Comparison of ENCODE assay signal across 8 cellular contexts in the genomic region with DNA sequence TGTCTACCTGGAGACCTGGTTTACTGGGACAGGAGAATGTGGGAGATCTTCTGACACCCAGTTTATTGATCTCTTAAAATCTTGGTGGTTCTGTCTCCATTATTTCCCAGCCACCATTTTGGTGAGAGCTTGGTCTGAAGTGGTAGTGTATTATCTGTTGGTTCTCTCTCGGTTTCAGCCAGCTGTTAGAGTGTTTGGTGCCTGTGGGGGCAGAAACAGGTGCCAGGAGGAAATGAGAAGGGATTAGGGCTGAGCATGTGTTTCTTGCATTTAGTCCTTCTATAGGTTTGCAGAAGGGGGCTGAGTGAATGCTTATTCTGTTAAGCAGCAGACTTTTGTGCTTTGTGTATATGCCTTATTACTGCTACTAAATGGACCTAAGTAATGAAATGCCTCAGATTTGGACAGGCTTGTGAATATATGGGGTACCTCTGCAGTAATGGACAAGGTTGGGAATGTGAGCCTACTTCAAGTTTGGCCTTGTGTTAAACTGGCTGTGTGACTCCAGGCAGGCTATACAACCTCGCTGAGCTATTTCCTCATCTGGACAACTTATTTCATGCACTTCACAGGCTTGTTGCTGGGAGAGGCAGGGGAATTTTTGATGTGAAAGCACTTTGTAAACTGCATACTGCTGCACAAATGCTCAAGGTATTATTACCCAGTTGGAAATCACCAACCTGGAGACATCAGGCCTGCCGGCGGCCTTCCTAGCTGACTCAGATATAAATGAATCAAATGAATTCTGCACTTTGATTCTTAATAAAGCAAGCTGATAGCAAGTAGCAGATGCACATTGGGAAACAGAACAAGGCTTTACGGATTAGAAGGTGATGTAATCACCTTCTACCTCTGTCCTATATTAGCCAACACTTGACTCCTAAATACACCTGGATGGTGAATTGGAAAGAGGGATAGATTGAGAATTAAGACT. TPM values are rescaled to one million over a fixed set of nuclear protein-coding genes. Genes with fewer than 3 reads are reported as not detected.
DNase-seq lines count a peak whose midpoint lies in the region; ATAC-seq and TF ChIP-seq lines count a peak whose summit lies in the region.

No MANE protein-coding gene starts in this region.

- H3K9me3 ChIP-seq in left ventricle myocardium inferior (replicated peaks), result no peaks in the 10 kb centered on the region
- H3K9me3 ChIP-seq in heart left ventricle, result no peaks in the 10 kb centered on the region
- no peaks in the 10 kb centered on the region for H3K9me3 ChIP-seq in A673 (ENCODE audit: low read depth, low read length, poor library complexity, severe bottlenecking)

- TF ChIP-seq POLR2A in heart left ventricle (IDR thresholded peaks at IDR 0.05), result no peak

- H3K9me3 Mint-ChIP-seq in activated naive CD8-positive, alpha-beta T cell treated with anti-CD3 and anti-CD28 coated beads, Interleukin-2, amount 50 U/mL, for 24 hours, result no peaks in the 10 kb centered on the region
- H3K9me3 Mint-ChIP-seq in stimulated activated naive CD8-positive, alpha-beta T cell treated with anti-CD3 and anti-CD28 coated beads, Interleukin-15, amount 100 ng/mL, for 72 hours, result no peaks in the 10 kb centered on the region

- H3K27ac Mint-ChIP-seq in activated naive CD8-positive, alpha-beta T cell treated with anti-CD3 and anti-CD28 coated beads, Interleukin-2, amount 50 U/mL, for 24 hours, result peak overlapping the region; percentile 8
- H3K27ac Mint-ChIP-seq in stimulated activated naive CD8-positive, alpha-beta T cell treated with anti-CD3 and anti-CD28 coated beads, Interleukin-15, amount 100 ng/mL, for 72 hours, result peak overlapping the region in 1 of 2 donors; percentile 19

- intact Hi-C loops in left ventricle myocardium inferior (cut with micrococcal nuclease), result no loop called here
- intact Hi-C loops in heart left ventricle (cut with DNase I), result loop anchor here in 4 of 10 donors (5.0 to 10.0 kb wide), 5 partner anchors 139 to 369 kb away; no protein-coding TSS in a partner anchor
- intact Hi-C loops in A673 (cut with micrococcal nuclease; ENCODE audit: unreplicated experiment), result loop anchor here (2.0 kb wide), 1 partner anchor 131 kb away; no protein-coding TSS in a partner anchor
- intact Hi-C loops in left ventricle myocardium superior (cut with micrococcal nuclease), result no loop called here

- H3K4me1 Mint-ChIP-seq in activated naive CD8-positive, alpha-beta T cell treated with anti-CD3 and anti-CD28 coated beads, Interleukin-2, amount 50 U/mL, for 24 hours, result peaks cover 100% of the 10 kb centered on the region
- H3K4me1 Mint-ChIP-seq in stimulated activated naive CD8-positive, alpha-beta T cell treated with anti-CD3 and anti-CD28 coated beads, Interleukin-15, amount 100 ng/mL, for 72 hours, result peaks cover 100% of the 10 kb centered on the region

- DNase-seq in left ventricle myocardium inferior (no peak), heart left ventricle (no peak), dedifferentiated amniotic fluid mesenchymal stem cell (ENCODE audit: extremely low spot score) (no peak), A673 (ENCODE audit: low spot score) (no peak), left ventricle myocardium superior (no peak)
- DNase-seq in activated naive CD8-positive, alpha-beta T cell treated with anti-CD3 and anti-CD28 coated beads, Interleukin-2, amount 50 U/mL, for 24 hours, result no peak
- peak; percentile 19 to 57 for DNase-seq in stimulated activated naive CD8-positive, alpha-beta T cell treated with anti-CD3 and anti-CD28 coated beads, Interleukin-15, amount 100 ng/mL, for 72 hours

- ATAC-seq in heart left ventricle, result no peak
- peak; percentile 51 for ATAC-seq in HG03196 (IDR thresholded peaks at IDR 0.05; ENCODE audit: unreplicated experiment)
- ATAC-seq in activated naive CD8-positive, alpha-beta T cell treated with anti-CD3 and anti-CD28 coated beads, Interleukin-2, amount 50 U/mL, for 24 hours, result peak; percentile 44
- peak; percentile 92 for ATAC-seq in stimulated activated naive CD8-positive, alpha-beta T cell treated with anti-CD3 and anti-CD28 coated beads, Interleukin-15, amount 100 ng/mL, for 72 hours
- no peak for ATAC-seq in left ventricle myocardium superior

- BruUV-seq in A673 (replicated peaks; lab: Mats Ljungman, UMichigan), result no TSS peak

- 55 to 63% (median 59%) methylated on average over 5 of the region's 5 CpGs for WGBS in heart left ventricle, 4 donors

- H3K27ac ChIP-seq in left ventricle myocardium inferior (replicated peaks) (peak overlapping the region; percentile 71), heart left ventricle (peak overlapping the region in 4 of 12 donors; percentile 3 to 42 (median 14)), A673 (ENCODE audit: low read depth, low read length, poor library complexity, severe bottlenecking) (no peak overlapping the region)

- H3K36me3 ChIP-seq in left ventricle myocardium inferior (no peaks in the 10 kb centered on the region), heart left ventricle (no peaks in the 10 kb centered on the region), A673 (ENCODE audit: insufficient read depth, low read length, poor library complexity, severe bottlenecking) (no peaks in the 10 kb centered on the region)

- peak overlapping the region; percentile 22 for H3K4me3 ChIP-seq in left ventricle myocardium inferior
- H3K4me3 ChIP-seq in heart left ventricle, result no peak overlapping the region
- no peak overlapping the region for H3K4me3 ChIP-seq in A673 (ENCODE audit: low read depth, low read length, poor library complexity, severe bottlenecking)

- POLR2A ChIA-PET in A673 (lab: Charles Lee; ENCODE audit: low non-redundant PET), result interaction anchor here (0.6 kb wide), 1 partner anchor 66 kb away, joined by 4 read pairs; no protein-coding TSS in a partner anchor

- H3K4me1 ChIP-seq in left ventricle myocardium inferior (peaks cover 99% of the 10 kb centered on the region), heart left ventricle (peaks cover 3 to 98% (median 50%) of the 10 kb centered on the region in 12 donors), A673 (ENCODE audit: insufficient read depth, low read length, poor library complexity, severe bottlenecking) (peaks cover 94% of the 10 kb centered on the region)

- H3K27me3 ChIP-seq in left ventricle myocardium inferior (ENCODE audit: low read depth) (no peaks in the 10 kb centered on the region), heart left ventricle (no peaks in the 10 kb centered on the region), A673 (replicated peaks; ENCODE audit: insufficient read depth, low read depth, low read length, poor library complexity) (no peaks in the 10 kb centered on the region)

- CTCF ChIA-PET in A673 (lab: Charles Lee), result interaction anchor here (0.7 kb wide), 1 partner anchor 9 kb away, joined by 18 read pairs; no protein-coding TSS in a partner anchor

- H3K4me3 Mint-ChIP-seq in activated naive CD8-positive, alpha-beta T cell treated with anti-CD3 and anti-CD28 coated beads, Interleukin-2, amount 50 U/mL, for 24 hours, result peak overlapping the region; percentile 6
- H3K4me3 Mint-ChIP-seq in stimulated activated naive CD8-positive, alpha-beta T cell treated with anti-CD3 and anti-CD28 coated beads, Interleukin-15, amount 100 ng/mL, for 72 hours, result peak overlapping the region; percentile 40 to 48

- peaks cover 47% of the 10 kb centered on the region for H3K36me3 Mint-ChIP-seq in activated naive CD8-positive, alpha-beta T cell treated with anti-CD3 and anti-CD28 coated beads, Interleukin-2, amount 50 U/mL, for 24 hours (ENCODE audit: low read depth)

- H3K27me3 Mint-ChIP-seq in activated naive CD8-positive, alpha-beta T cell treated with anti-CD3 and anti-CD28 coated beads, Interleukin-2, amount 50 U/mL, for 24 hours, result no peaks in the 10 kb centered on the region
- H3K27me3 Mint-ChIP-seq in stimulated activated naive CD8-positive, alpha-beta T cell treated with anti-CD3 and anti-CD28 coated beads, Interleukin-15, amount 100 ng/mL, for 72 hours, result no peaks in the 10 kb centered on the region

- TF ChIP-seq CTCF in left ventricle myocardium inferior (IDR thresholded peaks at IDR 0.05; ENCODE audit: borderline replicate concordance), result no peak
- TF ChIP-seq CTCF in heart left ventricle (IDR thresholded peaks at IDR 0.05), result no peak
- no peak for TF ChIP-seq CTCF in A673 (conservative IDR thresholded peaks at IDR 0.05; ENCODE audit: low read depth, low read length)

RNA-seq across cellular contexts. Expression of gene JARID2, which starts 9.9 kb away (rescaled TPM):
- total RNA-seq in left ventricle myocardium inferior (6.5 TPM), heart left ventricle (10 to 100 TPM in 3 of 9 donors, 1 to 10 TPM in 6; 6.0 to 12.2 (median 8.5) TPM), A673 (2021) (29.4 and 34.1 TPM in 2 replicates), left ventricle myocardium superior (10.2 TPM)
- 1 to 10 TPM; 3.5 to 4.1 TPM for polyA plus RNA-seq in heart left ventricle

Comparison
In these comparisons a context has a peak if more than half of its experiments do, and no peak if none do; other contexts are left out.
1. DNase-seq: peak in stimulated activated naive CD8-positive, alpha-beta T cell treated with anti-CD3 and anti-CD28 coated beads, Interleukin-15, amount 100 ng/mL, for 72 hours (2 of 2); none in left ventricle myocardium inferior (single experiment), heart left ventricle (0 of 5), activated naive CD8-positive, alpha-beta T cell treated with anti-CD3 and anti-CD28 coated beads, Interleukin-2, amount 50 U/mL, for 24 hours (single experiment), dedifferentiated amniotic fluid mesenchymal stem cell (single experiment), A673 (single experiment) and left ventricle myocardium superior (single experiment).
2. ATAC-seq: peak in HG03196 (single experiment), activated naive CD8-positive, alpha-beta T cell treated with anti-CD3 and anti-CD28 coated beads, Interleukin-2, amount 50 U/mL, for 24 hours (single experiment) and stimulated activated naive CD8-positive, alpha-beta T cell treated with anti-CD3 and anti-CD28 coated beads, Interleukin-15, amount 100 ng/mL, for 72 hours (single experiment); none in heart left ventricle (0 of 4) and left ventricle myocardium superior (single experiment).